ENCODE assay signal across 18 cellular contexts in the genomic region with DNA sequence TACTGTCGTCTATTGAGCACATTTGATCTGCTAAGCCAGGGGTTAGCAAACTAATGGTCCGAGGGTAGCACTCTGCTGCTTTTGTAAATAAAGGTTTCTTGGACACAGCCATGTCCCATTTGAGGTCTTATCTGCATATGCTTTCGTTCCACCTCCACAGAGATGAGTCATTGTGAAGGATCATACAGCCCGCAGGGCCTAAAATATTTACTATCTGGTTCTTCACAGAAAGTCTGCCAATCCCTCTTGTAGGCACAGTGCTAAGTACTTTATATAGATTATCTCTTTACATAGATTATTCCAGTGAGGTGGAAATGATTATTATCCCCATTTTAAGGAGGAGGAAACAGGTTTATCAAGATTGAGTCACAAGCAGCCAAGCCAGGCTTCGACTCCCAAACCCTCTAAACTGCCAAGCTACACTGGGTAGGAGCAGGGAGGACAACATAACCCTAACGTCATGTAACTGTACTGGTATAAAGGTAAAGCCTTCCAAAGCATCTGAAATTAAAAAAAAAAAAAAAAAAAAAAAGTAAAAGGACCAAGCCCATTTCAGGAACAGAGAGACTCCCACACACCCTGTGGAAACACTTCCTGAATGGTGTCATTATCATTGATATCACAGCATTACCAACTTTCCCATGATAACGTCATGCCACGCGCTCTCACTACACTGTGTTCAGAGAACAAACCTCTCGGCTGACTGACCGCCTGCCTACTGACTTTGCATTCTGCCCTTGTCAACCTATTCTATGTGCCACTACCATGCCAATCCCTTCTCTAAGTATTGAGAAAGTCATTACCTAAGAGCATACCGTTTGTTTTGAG.
DNase-seq lines count a peak whose midpoint lies in the region; FAIRE-seq and TF ChIP-seq lines count a peak whose summit lies in the region.
"Had no signal": no experiment of that assay in that cellular context is flagged by ENCODE, and none has a peak within 500 bp of the region (broad histone marks: within the 10 kb centered on the region; RNA-seq: fewer than 3 reads in every experiment).

No MANE protein-coding gene starts in this region.

- H3K9me2 ChIP-seq in GM23248 (ENCODE audit: insufficient read depth): no peaks in the 10 kb centered on the region

- H3K9me3 ChIP-seq in GM23248 (ENCODE audit: low read depth): no peaks in the 10 kb centered on the region
- H3K9me3 ChIP-seq in small intestine (ENCODE audit: control insufficient read depth, low read depth): no peaks in the 10 kb centered on the region
- no peaks in the 10 kb centered on the region for H3K9me3 ChIP-seq in BE2C
- H3K9me3 ChIP-seq: colonic mucosa, esophagus muscularis mucosa, MG63 had no signal

- no peak for TF ChIP-seq CTCF in epithelial cell of esophagus (IDR thresholded peaks at IDR 0.05; ENCODE audit: insufficient read depth, low read depth, low read length, missing control alignments)
- no peak for TF ChIP-seq CTCF in BE2C (IDR thresholded peaks at IDR 0.05; ENCODE audit: low read depth, low read length)

- in situ Hi-C loops in GM23248 (cut with MboI): no loop called here

- H3K4me1 ChIP-seq in GM23248 (ENCODE audit: insufficient read depth): peaks cover 2% of the 10 kb centered on the region; the same call in 1 of the 2 replicates
- H3K4me1 ChIP-seq in small intestine (ENCODE audit: control insufficient read depth in 2 of 2, insufficient read depth in 1 of 2, low read depth in 1 of 2, low read length in 1 of 2): no peaks in the 10 kb centered on the region
- no peaks in the 10 kb centered on the region for H3K4me1 ChIP-seq in BE2C
- H3K4me1 ChIP-seq: colonic mucosa had no signal

- 79 to 83% methylated on average over 12 of the region's 12 CpGs for WGBS in GM23248 (ENCODE audit: low coverage in 1 of 2, low lambda C conversion rate in 2 of 2, missing lambda C conversion rate in 2 of 2), 2 experiments
- 50 to 70% (median 62%) methylated on average over 12 of the region's 12 CpGs for WGBS in small intestine, 3 donors

- peak; percentile 13 for DNase-seq in GM23248
- peak; percentile 80 for DNase-seq in RPMI7951 (ENCODE audit: low read depth)
- peak; percentile 54 for DNase-seq in epithelial cell of esophagus (ENCODE audit: low read depth)
- peak; percentile 71 for DNase-seq in small intestine
- no peak for DNase-seq in activated naive CD4-positive, alpha-beta T cell (lab: John Stamatoyannopoulos, UW)
- no peak for DNase-seq in BE2C
- no peak for DNase-seq in SW 1271 (lab: John Stamatoyannopoulos, UW)
- DNase-seq: activated CD4-positive, alpha-beta memory T cell treated with anti-CD3 and anti-CD28 coated beads for 36 hours; activated T-cell treated with anti-CD3 and anti-CD28 coated beads, Interleukin-2, amount 50 U/mL, for 48 hours; amniotic stem cell; colonic mucosa; DND-41; MG63; NCI-H2029; NCI-H524; stimulated activated naive CD4-positive, alpha-beta T cell treated with Interleukin-2 at 50 U/mL for 16 hours had no signal

- H3K4me3 ChIP-seq in GM23248: no peak overlapping the region
- no peak overlapping the region for H3K4me3 ChIP-seq in epithelial cell of esophagus (ENCODE audit: low read length)
- no peak overlapping the region for H3K4me3 ChIP-seq in small intestine (ENCODE audit: low read depth in 1 of 2, low read length in 2 of 2)
- no peak overlapping the region for H3K4me3 ChIP-seq in BE2C (ENCODE audit: low read depth, low read length)
- H3K4me3 ChIP-seq: colonic mucosa, esophagus muscularis mucosa, MG63 had no signal

- no peak overlapping the region for H3K9ac ChIP-seq in GM23248

- H3K27me3 ChIP-seq in GM23248 (replicated peaks; ENCODE audit: insufficient read depth) (no peaks in the 10 kb centered on the region), small intestine (ENCODE audit: control insufficient read depth in 2 of 2, insufficient read depth in 2 of 2, low read length in 2 of 2) (no peaks in the 10 kb centered on the region), BE2C (no peaks in the 10 kb centered on the region)
- H3K27me3 ChIP-seq: colonic mucosa, esophagus muscularis mucosa, MG63 had no signal

- H3K27ac ChIP-seq in GM23248: no peak overlapping the region
- no peak overlapping the region for H3K27ac ChIP-seq in small intestine (ENCODE audit: low read depth in 1 of 2, low read length in 1 of 2)
- H3K27ac ChIP-seq: colonic mucosa, esophagus muscularis mucosa had no signal

- no peaks in the 10 kb centered on the region for H3F3A ChIP-seq in GM23248 (ENCODE audit: insufficient read depth)

- FAIRE-seq in small intestine (lab: Jason Lieb, UNC): no peak
- FAIRE-seq: TTC549 had no signal

- no peak overlapping the region for H3K4me2 ChIP-seq in GM23248 (ENCODE audit: unreplicated experiment)

- H3K79me2 ChIP-seq in GM23248 (ENCODE audit: insufficient read depth): no peaks in the 10 kb centered on the region

- H4K20me1 ChIP-seq in GM23248 (ENCODE audit: insufficient read depth): no peaks in the 10 kb centered on the region

- no peak overlapping the region for H2AFZ ChIP-seq in GM23248

- H3K36me3 ChIP-seq in GM23248 (ENCODE audit: low read depth): no peaks in the 10 kb centered on the region
- H3K36me3 ChIP-seq in small intestine (ENCODE audit: control insufficient read depth in 2 of 2, insufficient read depth in 2 of 2, low read length in 2 of 2): no peaks in the 10 kb centered on the region
- H3K36me3 ChIP-seq in BE2C: no peaks in the 10 kb centered on the region
- H3K36me3 ChIP-seq: colonic mucosa, MG63 had no signal

Comparison
In these comparisons a context has a peak if more than half of its experiments do, and no peak if none do; other contexts are left out.
1. DNase-seq: peak in GM23248 (single experiment), RPMI7951 (single experiment), epithelial cell of esophagus (single experiment) and small intestine (single experiment); none in activated naive CD4-positive, alpha-beta T cell (0 of 4), BE2C (single experiment) and SW 1271 (0 of 2).